ENCODE assay signal across 17 cellular contexts in the genomic region with DNA sequence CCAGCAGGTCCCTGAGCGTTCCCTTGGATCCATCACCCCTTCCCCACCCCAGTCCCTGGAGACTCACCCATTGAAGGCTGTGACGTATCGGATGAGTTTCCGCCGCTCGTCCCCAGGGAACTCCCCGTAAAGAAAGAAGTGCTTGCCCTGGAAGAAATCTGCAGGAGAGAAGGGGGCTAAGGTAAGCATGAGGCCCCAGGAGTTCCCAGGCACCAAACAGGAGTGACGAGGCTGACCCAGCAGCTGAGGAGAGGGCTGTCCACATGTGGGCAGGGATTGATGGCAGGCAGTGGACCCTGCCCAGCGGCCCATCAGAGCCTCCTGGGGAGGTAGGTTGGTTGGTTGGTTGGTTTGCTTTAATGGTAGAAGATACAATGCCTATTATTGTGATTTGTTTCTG. TPM values are rescaled to one million over a fixed set of nuclear protein-coding genes. Genes with fewer than 3 reads are reported as not detected.
DNase-seq lines count a peak whose midpoint lies in the region; ATAC-seq and TF ChIP-seq lines count a peak whose summit lies in the region.
"Had no signal": no experiment of that assay in that cellular context is flagged by ENCODE, and none has a peak within 500 bp of the region (broad histone marks: within the 10 kb centered on the region; RNA-seq: fewer than 3 reads in every experiment).

No MANE protein-coding gene starts in this region.

- peaks cover 35% of the 10 kb centered on the region for H3K36me3 Mint-ChIP-seq in chondrocyte (ENCODE audit: low read depth)

- peak overlapping the region; percentile 51; the same call in 1 of the 2 replicates for H3K27ac ChIP-seq in BLaER1
- H3K27ac ChIP-seq in BLaER1 treated with 17β-estradiol and CSF1 and Interleukin-3, amounts not matched to agents 10 nM and 100 nM = no peak overlapping the region
- H3K27ac ChIP-seq: GM23248 had no signal

- DNase-seq in chondrocyte (ENCODE audit: low spot score) (peak; percentile 67), inferior parietal cortex (ENCODE audit: extremely low spot score) (no peak), mucosa of gallbladder (ENCODE audit: low spot score) (no peak)
- DNase-seq: C1 segment of cervical spinal cord; Caco-2; CD8-positive, alpha-beta T cell; DMS153; DND-41; GM23248; H7; HCEC 1CT had no signal

- H3K27me3 Mint-ChIP-seq in chondrocyte (ENCODE audit: low read depth) = no peaks in the 10 kb centered on the region
- H3K27me3 Mint-ChIP-seq: B cell had no signal

- no peak overlapping the region for H3K9ac ChIP-seq in BLaER1
- 0 out of 22 replicates have a peak overlapping the region, but pooled peaks of 3 of the 11 experiments have one; percentile 7 to 25 (median 24) for H3K9ac ChIP-seq in BLaER1 treated with 17β-estradiol and CSF1 and Interleukin-3, amounts not matched to agents 10 nM and 100 nM
- H3K9ac ChIP-seq: GM23248 had no signal

- no peak overlapping the region for H3K4me3 Mint-ChIP-seq in chondrocyte (ENCODE audit: unreplicated experiment)
- H3K4me3 Mint-ChIP-seq: B cell; CD8-positive, alpha-beta T cell had no signal

- peaks cover 25% of the 10 kb centered on the region for H3K4me1 ChIP-seq in BLaER1
- peaks cover 0 to 26% (median 24%) of the 10 kb centered on the region in 10 experiments; a peak in 17 of 20 replicates for H3K4me1 ChIP-seq in BLaER1 treated with 17β-estradiol and CSF1 and Interleukin-3, amounts not matched to agents 10 nM and 100 nM
- H3K4me1 ChIP-seq: Caco-2 had no signal

- no peaks in the 10 kb centered on the region for H4K20me1 ChIP-seq in BLaER1
- peaks cover 0 to 8% (median 0%) of the 10 kb centered on the region in 11 experiments; a peak in 2 of 22 replicates for H4K20me1 ChIP-seq in BLaER1 treated with 17β-estradiol and CSF1 and Interleukin-3, amounts not matched to agents 10 nM and 100 nM

- H3K9me3 ChIP-seq in BLaER1 = peaks cover 7% of the 10 kb centered on the region
- peaks cover 6 to 13% (median 7%) of the 10 kb centered on the region in 11 experiments for H3K9me3 ChIP-seq in BLaER1 treated with 17β-estradiol and CSF1 and Interleukin-3, amounts not matched to agents 10 nM and 100 nM (replicated peaks in 1 of 11)

- H3K27me3 ChIP-seq in BLaER1 = no peaks in the 10 kb centered on the region
- H3K27me3 ChIP-seq in BLaER1 treated with 17β-estradiol and CSF1 and Interleukin-3, amounts not matched to agents 10 nM and 100 nM = no peaks in the 10 kb centered on the region

- no peaks in the 10 kb centered on the region for H3K4me1 Mint-ChIP-seq in chondrocyte (ENCODE audit: low read depth)
- H3K4me1 Mint-ChIP-seq: B cell had no signal

- peaks cover 86% of the 10 kb centered on the region for H3K36me3 ChIP-seq in BLaER1
- H3K36me3 ChIP-seq in BLaER1 treated with 17β-estradiol and CSF1 and Interleukin-3, amounts not matched to agents 10 nM and 100 nM = peaks cover 68 to 87% (median 84%) of the 10 kb centered on the region in 11 experiments

- peaks cover 3% of the 10 kb centered on the region for H3K9me3 Mint-ChIP-seq in chondrocyte (ENCODE audit: low read depth)

- TF ChIP-seq CTCF in chondrocyte (IDR thresholded peaks at IDR 0.05) = no peak

- H3K4me2 ChIP-seq in BLaER1 = peak overlapping the region; percentile 68
- peak overlapping the region in 8 of 11 experiments; percentile 13 to 72 (median 57); a peak in 15 of 22 replicates for H3K4me2 ChIP-seq in BLaER1 treated with 17β-estradiol and CSF1 and Interleukin-3, amounts not matched to agents 10 nM and 100 nM

- no peak overlapping the region for H3K27ac Mint-ChIP-seq in chondrocyte (ENCODE audit: unreplicated experiment)
- H3K27ac Mint-ChIP-seq: B cell; CD8-positive, alpha-beta T cell had no signal

- ATAC-seq in GM21528 (IDR thresholded peaks at IDR 0.05; ENCODE audit: low FRiP score, unreplicated experiment) = no peak
- ATAC-seq: CD8-positive, alpha-beta T cell had no signal

- no peak overlapping the region for H3K4me3 ChIP-seq in BLaER1
- no peak overlapping the region for H3K4me3 ChIP-seq in BLaER1 treated with 17β-estradiol and CSF1 and Interleukin-3, amounts not matched to agents 10 nM and 100 nM
- H3K4me3 ChIP-seq: GM23248 had no signal

RNA-seq across cellular contexts. Expression of a gene that starts 11.1 kb away (rescaled TPM):
- total RNA-seq in chondrocyte (4.1 to 6.0 TPM (median 5.1 TPM) in 3 replicates), mucosa of gallbladder (4.1 TPM)
- total RNA-seq: H1, H7 had no signal

RNA-seq across cellular contexts. Expression of a gene that starts 17.1 kb away (rescaled TPM):
- 31.5 to 38.9 TPM (median 33.0 TPM) in 3 replicates for total RNA-seq in chondrocyte
- total RNA-seq in mucosa of gallbladder = 55.4 TPM

RNA-seq across cellular contexts. Expression of a gene that starts 31.2 kb away (rescaled TPM):
- total RNA-seq in chondrocyte = 22.8 to 30.5 TPM (median 30.4 TPM) in 3 replicates
- 33.6 TPM for total RNA-seq in mucosa of gallbladder

RNA-seq across cellular contexts. Expression of a gene that starts 31.5 kb away (rescaled TPM):
- total RNA-seq in chondrocyte (0.51 to 2.3 TPM (median 1.6 TPM) in 3 replicates), mucosa of gallbladder (13.3 TPM)
- total RNA-seq: A172, Caco-2 had no signal

RNA-seq across cellular contexts. Expression of a gene that starts 39.5 kb away (rescaled TPM):
- total RNA-seq in chondrocyte (4.5 to 8.1 TPM (median 7.0 TPM) in 3 replicates), mucosa of gallbladder (35.3 TPM)
